22 cellular contexts compared by ENCODE assay signal in the genomic region with DNA sequence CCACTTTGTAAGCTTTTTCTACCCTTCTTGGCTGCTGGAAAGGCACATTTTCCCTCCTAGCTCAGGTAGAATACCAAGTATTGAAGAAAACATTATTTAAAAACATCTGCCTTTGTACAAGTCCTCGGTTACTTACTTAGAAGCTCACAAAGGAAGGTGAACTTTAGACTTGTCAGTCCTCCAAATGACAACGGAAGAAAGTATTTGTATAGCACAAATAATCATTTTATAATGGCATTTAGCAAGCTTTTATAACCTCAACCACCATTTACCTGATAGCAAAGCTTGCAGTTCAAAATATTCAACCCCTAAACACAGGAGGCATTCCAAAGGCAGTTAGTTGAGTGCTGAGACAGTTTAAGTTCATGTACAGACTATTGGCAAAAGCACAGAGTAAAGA. TPM values are rescaled to one million over a fixed set of nuclear protein-coding genes. Genes with fewer than 3 reads are reported as not detected.
DNase-seq lines count a peak whose midpoint lies in the region; ATAC-seq, FAIRE-seq and TF ChIP-seq lines count a peak whose summit lies in the region.
"Had no signal": no experiment of that assay in that cellular context is flagged by ENCODE, and none has a peak within 500 bp of the region (broad histone marks: within the 10 kb centered on the region; RNA-seq: fewer than 3 reads in every experiment).

No MANE protein-coding gene starts in this region.

- H3K9me2 ChIP-seq in PC-3 (replicated peaks; ENCODE audit: low read length): no peaks in the 10 kb centered on the region
- no peaks in the 10 kb centered on the region for H3K9me2 ChIP-seq in hepatocyte (replicated peaks; ENCODE audit: insufficient read depth)

- H3K4me1 ChIP-seq in PC-3 (ENCODE audit: insufficient read depth, low read length): peaks cover 7% of the 10 kb centered on the region; the same call in 1 of the 2 replicates
- peaks cover 29% of the 10 kb centered on the region for H3K4me1 ChIP-seq in hepatocyte (ENCODE audit: insufficient read depth)
- peaks cover 28 to 32% of the 10 kb centered on the region in 2 donors for H3K4me1 ChIP-seq in small intestine (ENCODE audit: control insufficient read depth in 2 of 2, insufficient read depth in 1 of 2, low read depth in 1 of 2, low read length in 1 of 2)
- H3K4me1 ChIP-seq: A549 had no signal

- DNase-seq in GM18507 (ENCODE audit: extremely low spot score, insufficient read length, low read depth): no peak
- peak; percentile 13 for DNase-seq in PC-3
- DNase-seq in hepatocyte (ENCODE audit: low spot score): no peak
- peak; percentile 93 for DNase-seq in small intestine
- DNase-seq in activated naive CD4-positive, alpha-beta T cell treated with anti-CD3 and anti-CD28 coated beads for 36 hours: no peak
- DNase-seq in NCI-H774 (lab: John Stamatoyannopoulos, UW): no peak
- DNase-seq: CD8-positive, alpha-beta T cell; COR-L47; DMS153; DMS79 treated with DMSO at 0.1 percent for 48 hours; EL; GOT3; H9 had no signal

- no peak overlapping the region for H3K4me3 ChIP-seq in PC-3 (ENCODE audit: low read length)
- H3K4me3 ChIP-seq in hepatocyte: no peak overlapping the region
- no peak overlapping the region for H3K4me3 ChIP-seq in small intestine (ENCODE audit: low read depth in 1 of 2, low read length in 2 of 2)
- H3K4me3 ChIP-seq: A549 had no signal

- WGBS in hepatocyte (ENCODE audit: low lambda C conversion rate, missing lambda C conversion rate): 50% methylated on average over 2 of the region's 2 CpGs
- WGBS in small intestine, 3 donors: 19 to 60% (median 41%) methylated on average over 2 of the region's 2 CpGs

- no peaks in the 10 kb centered on the region for H4K20me1 ChIP-seq in PC-3 (ENCODE audit: low read length)
- no peaks in the 10 kb centered on the region for H4K20me1 ChIP-seq in hepatocyte (ENCODE audit: insufficient read depth, poor library complexity, severe bottlenecking)

- H3K36me3 Mint-ChIP-seq in activated naive CD4-positive, alpha-beta T cell treated with anti-CD3 and anti-CD28 coated beads for 36 hours (ENCODE audit: low read depth): no peaks in the 10 kb centered on the region
- H3K36me3 Mint-ChIP-seq: CD8-positive, alpha-beta T cell; IgD-negative memory B cell had no signal

- FAIRE-seq in GM18507 (lab: Jason Lieb, UNC): peak; percentile 21
- no peak for FAIRE-seq in small intestine (lab: Jason Lieb, UNC)
- FAIRE-seq: A549, D721Med, G401.6, GM12891 had no signal

- no peak overlapping the region for H3K4me3 Mint-ChIP-seq in activated naive CD4-positive, alpha-beta T cell treated with anti-CD3 and anti-CD28 coated beads for 36 hours
- H3K4me3 Mint-ChIP-seq: CD8-positive, alpha-beta T cell; H9; IgD-negative memory B cell had no signal

- no peaks in the 10 kb centered on the region for H3K27me3 Mint-ChIP-seq in activated naive CD4-positive, alpha-beta T cell treated with anti-CD3 and anti-CD28 coated beads for 36 hours (ENCODE audit: low read depth)

- H3K27ac ChIP-seq in PC-3 (ENCODE audit: low read length) (no peak overlapping the region), hepatocyte (peak overlapping the region; percentile 71), small intestine (ENCODE audit: low read depth in 1 of 2, low read length in 1 of 2) (peak overlapping the region; percentile 73 to 80)
- H3K27ac ChIP-seq: A549 had no signal

- ATAC-seq in PC-3 (peak; percentile 77), GM21723 (IDR thresholded peaks at IDR 0.05; ENCODE audit: unreplicated experiment) (no peak)
- ATAC-seq: A549; CD8-positive, alpha-beta T cell had no signal

- H3K79me2 ChIP-seq in PC-3 (ENCODE audit: low read length) (no peaks in the 10 kb centered on the region), hepatocyte (no peaks in the 10 kb centered on the region)

- no peak overlapping the region for H3K27ac Mint-ChIP-seq in activated naive CD4-positive, alpha-beta T cell treated with anti-CD3 and anti-CD28 coated beads for 36 hours
- H3K27ac Mint-ChIP-seq: CD14-positive monocyte; CD8-positive, alpha-beta T cell; H9; IgD-negative memory B cell had no signal

- TF ChIP-seq CTCF in PC-3 (conservative IDR thresholded peaks at IDR 0.05; ENCODE audit: low read depth, low read length) (no peak), hepatocyte (IDR thresholded peaks at IDR 0.05; ENCODE audit: poor library complexity) (no peak)

- H3K9ac ChIP-seq in PC-3 (ENCODE audit: low read length): no peak overlapping the region

- H3K9me3 ChIP-seq in PC-3 (ENCODE audit: low read length): no peaks in the 10 kb centered on the region
- no peaks in the 10 kb centered on the region for H3K9me3 ChIP-seq in hepatocyte (ENCODE audit: low read depth)
- no peaks in the 10 kb centered on the region for H3K9me3 ChIP-seq in small intestine (ENCODE audit: control insufficient read depth, low read depth)
- H3K9me3 ChIP-seq: A549 had no signal

- H3K4me1 Mint-ChIP-seq in activated naive CD4-positive, alpha-beta T cell treated with anti-CD3 and anti-CD28 coated beads for 36 hours (ENCODE audit: low read depth): peaks cover 8% of the 10 kb centered on the region
- H3K4me1 Mint-ChIP-seq: H9 had no signal

- H3K9me3 Mint-ChIP-seq in activated naive CD4-positive, alpha-beta T cell treated with anti-CD3 and anti-CD28 coated beads for 36 hours: no peaks in the 10 kb centered on the region
- H3K9me3 Mint-ChIP-seq: CD14-positive monocyte; CD8-positive, alpha-beta T cell; H9; IgD-negative memory B cell had no signal

- no peaks in the 10 kb centered on the region for H3F3A ChIP-seq in PC-3 (ENCODE audit: low read length, unreplicated experiment)

- H3K36me3 ChIP-seq in PC-3 (ENCODE audit: low read depth, low read length) (no peaks in the 10 kb centered on the region), hepatocyte (replicated peaks; ENCODE audit: insufficient read depth, low read depth) (no peaks in the 10 kb centered on the region), small intestine (ENCODE audit: control insufficient read depth in 2 of 2, insufficient read depth in 2 of 2, low read length in 2 of 2) (no peaks in the 10 kb centered on the region)

- H3K27me3 ChIP-seq in PC-3 (ENCODE audit: low read length): no peaks in the 10 kb centered on the region
- H3K27me3 ChIP-seq in hepatocyte: no peaks in the 10 kb centered on the region
- H3K27me3 ChIP-seq in small intestine (ENCODE audit: control insufficient read depth in 2 of 2, insufficient read depth in 2 of 2, low read length in 2 of 2): no peaks in the 10 kb centered on the region

- H3K4me2 ChIP-seq in PC-3 (ENCODE audit: low read length) (0 out of 2 replicates have a peak overlapping the region, but pooled peaks have one; percentile 1), hepatocyte (peak overlapping the region; percentile 26)
- H3K4me2 ChIP-seq: A549 had no signal

- POLR2A ChIA-PET in PC-3 (lab: Charles Lee; ENCODE audit: unreplicated experiment): interaction anchor here (0.5 to 0.8 kb wide), 3 partner anchors 80 to 403 kb away, joined by 3 to 18 read pairs (median 4); a partner anchor contains a TSS

- intact Hi-C loops in PC-3 (cut with micrococcal nuclease): no loop called here
- intact Hi-C loops in activated naive CD4-positive, alpha-beta T cell treated with anti-CD3 and anti-CD28 coated beads for 36 hours (cut with micrococcal nuclease): no loop called here

- BruUV-seq in PC-3 (replicated peaks; lab: Mats Ljungman, UMichigan): no TSS peak

- H2AFZ ChIP-seq in PC-3 (ENCODE audit: low read length) (peak overlapping the region; percentile 5; the same call in 1 of the 2 replicates), hepatocyte (no peak overlapping the region)

- CTCF ChIA-PET in PC-3 (lab: Charles Lee): interaction anchor here (1.3 to 1.5 kb wide), 2 partner anchors 9 to 60 kb away, joined by 7 to 9 read pairs; no protein-coding TSS in a partner anchor
- CTCF ChIA-PET in activated naive CD4-positive, alpha-beta T cell treated with anti-CD3 and anti-CD28 coated beads for 36 hours (lab: Charles Lee): interaction anchor here (0.5 to 5.1 kb wide), 8 partner anchors 9 to 432 kb away, joined by 3 to 38 read pairs (median 8); no protein-coding TSS in a partner anchor

RNA-seq across cellular contexts. Expression of a gene that starts 2.5 kb away (rescaled TPM):
- total RNA-seq in PC-3 (2014; rRNA removed) (not detected in 2 replicates), hepatocyte (0.52 and 0.70 TPM in 2 replicates)
- polyA plus RNA-seq in hepatocyte (0.52 TPM in 1 of 2 replicates, not detected in the other), small intestine (1 to 10 TPM in 1 of 3 donors, under 1 TPM in 2; 0.54 to 4.5 (median 0.67) TPM)
- total RNA-seq in activated naive CD4-positive, alpha-beta T cell treated with anti-CD3 and anti-CD28 coated beads for 36 hours: not detected
- total RNA-seq: CD8-positive, alpha-beta T cell; H9 had no signal
- polyA plus RNA-seq: A549, AG04450, BJ, CD14-positive monocyte, IgD-negative memory B cell had no signal

RNA-seq across cellular contexts. Expression of a gene that starts 26.5 kb away (rescaled TPM):
- total RNA-seq in PC-3 (2014; rRNA removed): not detected in 2 replicates
- 22.9 and 23.3 TPM in 2 replicates for total RNA-seq in hepatocyte
- polyA plus RNA-seq in hepatocyte: 8.1 and 11.0 TPM in 2 replicates
- 1,000 to 10,000 TPM in 1 of 3 donors, 100 to 1,000 TPM in 2; 381 to 3,013 (median 616) TPM for polyA plus RNA-seq in small intestine
- total RNA-seq in activated naive CD4-positive, alpha-beta T cell treated with anti-CD3 and anti-CD28 coated beads for 36 hours: under 1 TPM in 1 of 2 experiments, not detected in 1; 0.10 TPM
- total RNA-seq: CD8-positive, alpha-beta T cell; H9 had no signal
- polyA plus RNA-seq: AG04450, BJ, CD14-positive monocyte had no signal

RNA-seq across cellular contexts. Expression of a gene that starts 51.0 kb away (rescaled TPM):
- total RNA-seq in PC-3 (2014; rRNA removed): 1.5 and 4.6 TPM in 2 replicates
- 0.97 and 2.6 TPM in 2 replicates for total RNA-seq in hepatocyte
- polyA plus RNA-seq in hepatocyte: 0.71 and 0.88 TPM in 2 replicates
- polyA plus RNA-seq in small intestine: 1 to 10 TPM; 1.1 to 6.9 (median 2.4) TPM
- 10 to 100 TPM; 49.6 to 52.1 TPM for total RNA-seq in activated naive CD4-positive, alpha-beta T cell treated with anti-CD3 and anti-CD28 coated beads for 36 hours
- total RNA-seq: H9 had no signal

RNA-seq across cellular contexts. Expression of a gene that starts 59.8 kb away (rescaled TPM):
- total RNA-seq in PC-3 (2014; rRNA removed) (34.9 and 36.2 TPM in 2 replicates), hepatocyte (16.7 and 18.3 TPM in 2 replicates)
- polyA plus RNA-seq in hepatocyte (15.7 and 18.7 TPM in 2 replicates), small intestine (10 to 100 TPM in 2 of 3 donors, 1 to 10 TPM in 1; 9.8 to 29.7 (median 18.9) TPM)
- total RNA-seq in activated naive CD4-positive, alpha-beta T cell treated with anti-CD3 and anti-CD28 coated beads for 36 hours: not detected
- polyA plus RNA-seq: AG04450, BJ had no signal

Comparison
In these comparisons a context has a peak if more than half of its experiments do, and no peak if none do; other contexts are left out.
1. DNase-seq: peak in PC-3 (single experiment) and small intestine (single experiment); none in GM18507 (single experiment), hepatocyte (single experiment), activated naive CD4-positive, alpha-beta T cell treated with anti-CD3 and anti-CD28 coated beads for 36 hours (single experiment) and NCI-H774 (single experiment).
2. RNA of a gene that starts 26.5 kb away (total RNA-seq): 22.9 to 23.3 TPM in hepatocyte; 0.10 TPM in activated naive CD4-positive, alpha-beta T cell treated with anti-CD3 and anti-CD28 coated beads for 36 hours and not detected in PC-3; every median in the first group is over 10 times any median in the second.